In the genomic region with DNA sequence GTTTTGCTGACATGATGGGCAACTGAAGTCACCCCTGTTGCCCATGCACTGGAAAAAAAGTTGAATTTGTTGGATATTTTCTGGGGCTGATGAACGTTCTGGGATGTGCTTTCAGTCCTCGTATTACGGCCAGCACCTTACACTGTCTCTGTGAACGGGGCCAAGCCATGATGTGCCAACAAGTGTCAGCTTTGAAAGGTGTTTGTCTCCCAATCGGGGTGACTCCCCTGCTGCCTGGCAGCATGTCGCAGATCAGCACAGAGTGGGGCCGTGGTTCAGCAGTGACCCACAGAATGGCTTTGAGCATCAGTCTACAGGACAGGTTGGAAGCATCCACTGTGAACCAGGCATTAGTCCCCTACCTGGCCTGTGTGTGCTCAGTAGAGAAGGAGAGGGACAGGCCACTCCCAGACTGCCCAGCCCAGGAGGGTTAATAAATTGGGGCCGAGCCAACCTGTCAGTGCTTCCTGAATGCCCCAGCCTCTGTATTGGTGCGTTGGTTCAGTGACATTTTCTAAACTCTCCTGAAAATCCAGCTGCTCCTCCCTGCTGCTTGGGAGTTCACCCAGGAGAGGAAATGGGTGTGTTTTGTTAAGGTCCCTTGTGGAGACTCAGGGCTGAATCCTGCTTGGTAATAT, we compare ENCODE assay signal across 23 cellular contexts.
"Had no signal": no experiment of that assay in that cellular context is flagged by ENCODE, and none has a peak within 500 bp of the region (broad histone marks: within the 10 kb centered on the region; RNA-seq: fewer than 3 reads in every experiment).

No MANE protein-coding gene starts in this region.

- FAIRE-seq: pancreas had no signal

- H3K27me3 ChIP-seq: cardiac muscle cell, esophagus muscularis mucosa, heart right ventricle, pancreas, stomach, tibial artery had no signal

- ATAC-seq: activated CD4-positive, CD25-positive, alpha-beta regulatory T cell treated with anti-CD3 and anti-CD28 coated beads, Interleukin-2, amount 50 U/mL, for 24 hours; foreskin keratinocyte; left lobe of liver; pancreas; psoas muscle had no signal

- H3K4me3 ChIP-seq: cardiac muscle cell, esophagus muscularis mucosa, heart right ventricle, pancreas, psoas muscle, stomach, tibial artery had no signal

- H3K27ac ChIP-seq: cardiac muscle cell, esophagus muscularis mucosa, foreskin keratinocyte, heart right ventricle, pancreas, psoas muscle, stomach, tibial artery, WERI-Rb-1 had no signal

- DNase-seq: activated CD4-positive, alpha-beta T cell treated with anti-CD3 and anti-CD28 coated beads for 48 hours; activated CD4-positive, alpha-beta T cell treated with anti-CD3 and anti-CD28 coated beads, Interleukin-2, amount 50 U/mL, for 48 hours; activated CD8-positive, alpha-beta memory T cell treated with anti-CD3 and anti-CD28 coated beads for 24 hours; activated effector memory CD4-positive, alpha-beta T cell treated with Interleukin-2 at 50 U/mL for 16 hours; activated naive CD4-positive, alpha-beta T cell treated with Interleukin-2 at 50 U/mL for 16 hours; aorta; endodermal cell; foreskin keratinocyte; heart right ventricle; nucleus accumbens; pancreas; psoas muscle; stimulated activated CD4-positive, alpha-beta T cell treated with anti-CD3 and anti-CD28 coated beads, Interleukin-15, amount 100 ng/mL, for 24 hours; stimulated activated CD4-positive, alpha-beta T cell treated with anti-CD3 and anti-CD28 coated beads, Interleukin-2, amount 100 ng/mL, for 24 hours; stimulated activated naive B cell treated with anti-CD40 and anti-IgM and Interleukin-4, amounts not matched to agents 10 μg/mL and 1 μg/mL and 100 μg/mL, for 72 hours; stomach; T-helper 9 cell; tibial artery; WERI-Rb-1 had no signal

- H3K36me3 ChIP-seq: pancreas, tibial artery had no signal

- H3K9me3 ChIP-seq: esophagus muscularis mucosa, heart right ventricle, pancreas, psoas muscle, stomach, tibial artery had no signal

- H3K4me1 ChIP-seq: foreskin keratinocyte, pancreas, psoas muscle, stomach, tibial artery had no signal
